ENCODE assay signal across 8 cellular contexts in genomic region chr6:36387440-36388303, GRCh38. TPM values are rescaled to one million over a fixed set of nuclear protein-coding genes. Genes with fewer than 3 reads are reported as not detected.
DNase-seq lines count a peak whose midpoint lies in the region; ATAC-seq and TF ChIP-seq lines count a peak whose summit lies in the region.

TSS of gene ETV7 (minus strand) at chr6:36387669. CDS start at chr6:36387541, 128 bp downstream.

- H3K27ac Mint-ChIP-seq in activated naive CD4-positive, alpha-beta T cell treated with anti-CD3 and anti-CD28 coated beads for 36 hours, result no peak within 1 kb of the TSS

- H2AFZ ChIP-seq in DND-41 (ENCODE audit: low read depth, low read length), result peak within 1 kb of the TSS; percentile 59

- H3K27me3 Mint-ChIP-seq in activated naive CD4-positive, alpha-beta T cell treated with anti-CD3 and anti-CD28 coated beads for 36 hours (ENCODE audit: low read depth), result peaks cover 11% of the 10 kb centered on the region

- H3K4me3 ChIP-seq in DND-41 (ENCODE audit: low read depth in 1 of 2, low read length in 2 of 2) (peak within 1 kb of the TSS; percentile 3 to 54; a peak in 3 of 4 replicates), heart right ventricle (peak within 1 kb of the TSS; percentile 36 to 70 (median 62))

- H3K4me1 Mint-ChIP-seq in activated naive CD4-positive, alpha-beta T cell treated with anti-CD3 and anti-CD28 coated beads for 36 hours (ENCODE audit: low read depth), result peaks cover 34% of the 10 kb centered on the region

- no peaks in the 10 kb centered on the region for H3K36me3 Mint-ChIP-seq in activated naive CD4-positive, alpha-beta T cell treated with anti-CD3 and anti-CD28 coated beads for 36 hours (ENCODE audit: low read depth)

- TF ChIP-seq CTCF in DND-41 (IDR thresholded peaks at IDR 0.05; ENCODE audit: borderline replicate concordance, extremely low read depth, low read length, poor library complexity, severe bottlenecking) (no peak), heart right ventricle (IDR thresholded peaks at IDR 0.05) (no peak)

- H3K9me3 ChIP-seq in DND-41 (ENCODE audit: insufficient read depth, low read length, severe bottlenecking), result no peaks in the 10 kb centered on the region
- no peaks in the 10 kb centered on the region for H3K9me3 ChIP-seq in heart right ventricle

- no peaks in the 10 kb centered on the region for H4K20me1 ChIP-seq in DND-41 (ENCODE audit: insufficient read depth, low read length)

- H3K9me3 Mint-ChIP-seq in activated naive CD4-positive, alpha-beta T cell treated with anti-CD3 and anti-CD28 coated beads for 36 hours, result no peaks in the 10 kb centered on the region

- H3K4me1 ChIP-seq in DND-41 (ENCODE audit: insufficient read depth, low read length) (peaks cover 16% of the 10 kb centered on the region), heart right ventricle (peaks cover 0 to 23% (median 16%) of the 10 kb centered on the region in 9 donors)

- H3K27me3 ChIP-seq in DND-41 (ENCODE audit: insufficient read depth, low read length, poor library complexity) (peaks cover 41% of the 10 kb centered on the region), heart right ventricle (peaks cover 0 to 21% (median 3%) of the 10 kb centered on the region in 7 donors)

- intact Hi-C loops in activated naive CD4-positive, alpha-beta T cell treated with anti-CD3 and anti-CD28 coated beads for 36 hours (cut with micrococcal nuclease), result no loop called here
- intact Hi-C loops in heart right ventricle (cut with DNase I), result no loop called here

- ATAC-seq in DND-41 (ENCODE audit: insufficient read depth, low read depth) (no peak), heart right ventricle (peak; percentile 52 to 83 (median 67)), HG03378 (IDR thresholded peaks at IDR 0.05; ENCODE audit: unreplicated experiment) (no peak), HG03457 (IDR thresholded peaks at IDR 0.05; ENCODE audit: unreplicated experiment) (no peak)

- CTCF ChIA-PET in activated naive CD4-positive, alpha-beta T cell treated with anti-CD3 and anti-CD28 coated beads for 36 hours (lab: Charles Lee), result interaction anchor here (1.0 kb wide), 1 partner anchor 39 kb away, joined by 3 read pairs; no protein-coding TSS in a partner anchor

- WGBS in heart right ventricle, 2 donors, result 10 to 11% methylated on average over 64 to 65 of the region's 65 CpGs

- no peak within 1 kb of the TSS for H3K27ac ChIP-seq in DND-41 (ENCODE audit: low read length)
- H3K27ac ChIP-seq in heart right ventricle, result peak within 1 kb of the TSS in 6 of 10 donors; percentile 28 to 76 (median 48)

- H3K36me3 ChIP-seq in DND-41 (ENCODE audit: insufficient read depth, low read length) (no peaks in the 10 kb centered on the region), heart right ventricle (no peaks in the 10 kb centered on the region)

- H3K4me2 ChIP-seq in DND-41 (ENCODE audit: insufficient read depth, low read length), result peak within 1 kb of the TSS; percentile 70

- peak within 1 kb of the TSS; percentile 68 for H3K4me3 Mint-ChIP-seq in activated naive CD4-positive, alpha-beta T cell treated with anti-CD3 and anti-CD28 coated beads for 36 hours

- no peaks in the 10 kb centered on the region for H3K79me2 ChIP-seq in DND-41 (ENCODE audit: insufficient read depth, low read length)

- H3K9ac ChIP-seq in DND-41 (ENCODE audit: low read depth, low read length), result peak within 1 kb of the TSS; percentile 37

- DNase-seq in DND-41, result no peak
- peak; percentile 68 for DNase-seq in NCI-H69 (lab: John Stamatoyannopoulos, UW)
- DNase-seq in activated naive CD4-positive, alpha-beta T cell treated with anti-CD3 and anti-CD28 coated beads for 36 hours, result peak; percentile 59
- DNase-seq in heart right ventricle, result peak in 1 of 2 donors; percentile 29
- DNase-seq in retina, result peak; percentile 65
- DNase-seq in NCI-H1930 (lab: John Stamatoyannopoulos, UW), result no peak

RNA-seq across cellular contexts. Expression of gene ETV7, which starts in this region (rescaled TPM):
- under 1 TPM; 0.67 to 0.99 TPM for total RNA-seq in activated naive CD4-positive, alpha-beta T cell treated with anti-CD3 and anti-CD28 coated beads for 36 hours
- total RNA-seq in heart right ventricle, result 1 to 10 TPM in 1 of 10 donors, under 1 TPM in 4, not detected in 5; 0.15 to 5.9 (median 0.17) TPM
- polyA plus RNA-seq in heart right ventricle, result under 1 TPM; 0.10 to 0.22 TPM

Comparison
In these comparisons a context has a peak if more than half of its experiments do, and no peak if none do; other contexts are left out.
1. Peak in DNase-seq in activated naive CD4-positive, alpha-beta T cell treated with anti-CD3 and anti-CD28 coated beads for 36 hours; RNA of the gene not detected or under 1 TPM.
2. ATAC-seq: peak in heart right ventricle (8 of 8); none in DND-41 (single experiment), HG03378 (single experiment) and HG03457 (single experiment).
3. DNase-seq: peak in NCI-H69 (single experiment) and retina (single experiment); none in DND-41 (single experiment) and NCI-H1930 (0 of 2).